Comparison of ENCODE assay signal across 10 cellular contexts in the genomic region with DNA sequence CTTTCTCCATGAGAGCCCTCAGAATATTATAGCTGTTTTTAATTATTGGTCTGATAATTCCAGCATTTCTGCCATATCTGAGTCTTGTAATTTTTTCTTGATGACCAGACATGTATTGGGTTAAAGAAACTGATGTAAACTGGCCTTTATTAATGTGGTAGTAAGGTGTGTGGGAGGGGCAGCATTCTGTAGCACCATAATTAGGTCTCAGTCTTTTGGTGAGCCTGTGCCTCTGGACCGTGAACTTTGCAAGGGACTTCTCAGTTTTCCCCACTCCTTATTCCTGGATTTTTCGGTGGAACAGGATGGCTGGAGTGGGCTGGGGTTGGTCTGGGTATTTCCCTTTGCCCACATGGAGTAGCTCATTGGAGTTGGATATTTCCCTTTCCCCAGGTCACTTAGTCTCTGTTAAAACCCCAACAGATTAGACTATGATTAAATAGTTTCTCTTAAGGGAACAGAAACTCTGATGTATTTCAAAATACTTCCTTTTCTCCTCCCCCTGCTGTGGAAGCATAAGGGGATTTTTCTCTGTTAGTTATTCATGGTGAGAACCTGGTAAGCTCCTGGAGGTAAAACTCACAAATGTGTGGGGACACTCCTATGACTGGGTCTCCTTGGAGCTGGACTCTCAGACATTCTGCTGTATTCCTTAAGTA. TPM values are rescaled to one million over a fixed set of nuclear protein-coding genes. Genes with fewer than 3 reads are reported as not detected.
DNase-seq lines count a peak whose midpoint lies in the region; ATAC-seq and TF ChIP-seq lines count a peak whose summit lies in the region.
"Had no signal": no experiment of that assay in that cellular context is flagged by ENCODE, and none has a peak within 500 bp of the region (broad histone marks: within the 10 kb centered on the region; RNA-seq: fewer than 3 reads in every experiment).

No MANE protein-coding gene starts in this region.

- H3K4me3 ChIP-seq in testis, result no peak overlapping the region
- H3K4me3 ChIP-seq in effector memory CD4-positive, alpha-beta T cell (ENCODE audit: insufficient read depth, low read depth, low read length, poor library complexity, severe bottlenecking), result no peak overlapping the region
- H3K4me3 ChIP-seq: uterus had no signal

- no peak for TF ChIP-seq CTCF in testis (IDR thresholded peaks at IDR 0.05)

- no peaks in the 10 kb centered on the region for H3K27me3 ChIP-seq in testis
- H3K27me3 ChIP-seq in effector memory CD4-positive, alpha-beta T cell (replicated peaks; ENCODE audit: control insufficient read depth, insufficient read depth, low read length, poor library complexity, severe bottlenecking), result no peaks in the 10 kb centered on the region
- H3K27me3 ChIP-seq: uterus had no signal

- no peaks in the 10 kb centered on the region for H3K9me3 ChIP-seq in testis
- no peaks in the 10 kb centered on the region for H3K9me3 ChIP-seq in effector memory CD4-positive, alpha-beta T cell (ENCODE audit: control insufficient read depth, low read length)
- H3K9me3 ChIP-seq: uterus had no signal

- H3K27ac ChIP-seq in testis, result no peak overlapping the region
- H3K27ac ChIP-seq in effector memory CD4-positive, alpha-beta T cell (ENCODE audit: insufficient read depth, low read length, poor library complexity, severe bottlenecking), result no peak overlapping the region
- H3K27ac ChIP-seq: uterus had no signal

- DNase-seq in CD1c-positive myeloid dendritic cell (ENCODE audit: extremely low spot score), result peak; percentile 67
- peak; percentile 73 for DNase-seq in SIG-M5 treated with dmso at 0.1 percent for 504 hours (lab: John Stamatoyannopoulos, UW; ENCODE audit: unreplicated experiment)
- no peak for DNase-seq in testis
- DNase-seq in effector memory CD4-positive, alpha-beta T cell, result no peak
- DNase-seq in NCI-H526 treated with DMSO at 0.1 percent for 48 hours (lab: John Stamatoyannopoulos, UW), result no peak
- no peak for DNase-seq in left cardiac atrium
- DNase-seq: activated naive CD8-positive, alpha-beta T cell treated with anti-CD3 and anti-CD28 coated beads, Interleukin-2, amount 10 ng/mL, durations not matched to agents 7 days and 5 days; uterus had no signal

- no peaks in the 10 kb centered on the region for H3K4me1 ChIP-seq in testis
- H3K4me1 ChIP-seq in effector memory CD4-positive, alpha-beta T cell (ENCODE audit: control insufficient read depth, insufficient read depth, low read length, poor library complexity, severe bottlenecking), result no peaks in the 10 kb centered on the region
- H3K4me1 ChIP-seq: uterus had no signal

- no peaks in the 10 kb centered on the region for H3K36me3 ChIP-seq in testis (ENCODE audit: low read depth, missing control alignments)
- no peaks in the 10 kb centered on the region for H3K36me3 ChIP-seq in effector memory CD4-positive, alpha-beta T cell (ENCODE audit: control insufficient read depth, insufficient read depth, low read length)
- H3K36me3 ChIP-seq: uterus had no signal

- ATAC-seq in GM19397 (IDR thresholded peaks at IDR 0.05; ENCODE audit: unreplicated experiment) (peak; percentile 79), HG03060 (IDR thresholded peaks at IDR 0.05; ENCODE audit: low read depth, unreplicated experiment) (peak; percentile 68), left cardiac atrium (no peak)

- 63 to 68% methylated on average over 2 of the region's 2 CpGs for WGBS in testis, 2 donors

- no peak for TF ChIP-seq POLR2A in testis (IDR thresholded peaks at IDR 0.05)

- intact Hi-C loops in testis (cut with DNase I; ENCODE audit: low total_unique reads) (no loop called here), left cardiac atrium (cut with DNase I) (no loop called here)

RNA-seq across cellular contexts. Expression of a gene that starts 52.4 kb away (rescaled TPM):
- total RNA-seq in testis (10 to 100 TPM in 1 of 2 donors, 1 to 10 TPM in 1; 9.4 to 12.2 TPM), left cardiac atrium (1 to 10 TPM; 2.5 to 3.0 TPM)
- 9.1 TPM for polyA plus RNA-seq in testis (ENCODE audit: insufficient read depth, low read depth, low replicate concordance)

RNA-seq across cellular contexts. Expression of a gene that starts 57.7 kb away (rescaled TPM):
- 10 to 100 TPM; 17.5 to 27.9 TPM for total RNA-seq in testis
- 10.4 TPM for polyA plus RNA-seq in testis (ENCODE audit: insufficient read depth, low read depth, low replicate concordance)
- total RNA-seq in left cardiac atrium, result 10 to 100 TPM in 1 of 2 donors, 1 to 10 TPM in 1; 9.3 to 10.2 TPM

Comparison
In these comparisons a context has a peak if more than half of its experiments do, and no peak if none do; other contexts are left out.
1. DNase-seq: peak in CD1c-positive myeloid dendritic cell (single experiment) and SIG-M5 treated with dmso at 0.1 percent for 504 hours (single experiment); none in testis (single experiment), effector memory CD4-positive, alpha-beta T cell (0 of 3), NCI-H526 treated with DMSO at 0.1 percent for 48 hours (single experiment) and left cardiac atrium (single experiment).
2. ATAC-seq: peak in GM19397 (single experiment) and HG03060 (single experiment); none in left cardiac atrium (0 of 2).